ENCODE assay signal across 1 cellular context in the genomic region with DNA sequence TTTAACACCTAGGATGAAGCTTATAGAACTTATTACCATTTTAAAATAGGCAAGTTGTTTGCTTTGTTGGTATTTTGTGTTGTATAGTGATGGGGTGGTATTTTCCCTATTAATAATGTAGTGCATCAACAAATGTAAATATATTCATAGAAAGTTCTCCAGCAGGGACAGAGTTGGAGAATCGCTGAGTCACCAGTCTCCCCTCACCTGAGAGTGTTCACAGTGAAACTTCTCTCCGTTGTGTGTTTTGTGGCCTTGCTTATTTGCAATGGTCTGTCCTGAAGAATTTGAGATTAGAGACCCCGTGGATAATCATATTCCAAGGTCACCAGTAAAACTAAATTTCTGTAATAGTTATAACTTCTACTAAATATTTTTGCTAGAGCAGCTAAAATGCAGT.
TF ChIP-seq lines count a peak whose summit lies in the region.

No MANE protein-coding gene starts in this region.

TF ChIP-seq in GM23338, 12 proteins besides CTCF, POLR2A, EP300 and RAD21 (continued from another document):
- TF ChIP-seq, protein P1, sequence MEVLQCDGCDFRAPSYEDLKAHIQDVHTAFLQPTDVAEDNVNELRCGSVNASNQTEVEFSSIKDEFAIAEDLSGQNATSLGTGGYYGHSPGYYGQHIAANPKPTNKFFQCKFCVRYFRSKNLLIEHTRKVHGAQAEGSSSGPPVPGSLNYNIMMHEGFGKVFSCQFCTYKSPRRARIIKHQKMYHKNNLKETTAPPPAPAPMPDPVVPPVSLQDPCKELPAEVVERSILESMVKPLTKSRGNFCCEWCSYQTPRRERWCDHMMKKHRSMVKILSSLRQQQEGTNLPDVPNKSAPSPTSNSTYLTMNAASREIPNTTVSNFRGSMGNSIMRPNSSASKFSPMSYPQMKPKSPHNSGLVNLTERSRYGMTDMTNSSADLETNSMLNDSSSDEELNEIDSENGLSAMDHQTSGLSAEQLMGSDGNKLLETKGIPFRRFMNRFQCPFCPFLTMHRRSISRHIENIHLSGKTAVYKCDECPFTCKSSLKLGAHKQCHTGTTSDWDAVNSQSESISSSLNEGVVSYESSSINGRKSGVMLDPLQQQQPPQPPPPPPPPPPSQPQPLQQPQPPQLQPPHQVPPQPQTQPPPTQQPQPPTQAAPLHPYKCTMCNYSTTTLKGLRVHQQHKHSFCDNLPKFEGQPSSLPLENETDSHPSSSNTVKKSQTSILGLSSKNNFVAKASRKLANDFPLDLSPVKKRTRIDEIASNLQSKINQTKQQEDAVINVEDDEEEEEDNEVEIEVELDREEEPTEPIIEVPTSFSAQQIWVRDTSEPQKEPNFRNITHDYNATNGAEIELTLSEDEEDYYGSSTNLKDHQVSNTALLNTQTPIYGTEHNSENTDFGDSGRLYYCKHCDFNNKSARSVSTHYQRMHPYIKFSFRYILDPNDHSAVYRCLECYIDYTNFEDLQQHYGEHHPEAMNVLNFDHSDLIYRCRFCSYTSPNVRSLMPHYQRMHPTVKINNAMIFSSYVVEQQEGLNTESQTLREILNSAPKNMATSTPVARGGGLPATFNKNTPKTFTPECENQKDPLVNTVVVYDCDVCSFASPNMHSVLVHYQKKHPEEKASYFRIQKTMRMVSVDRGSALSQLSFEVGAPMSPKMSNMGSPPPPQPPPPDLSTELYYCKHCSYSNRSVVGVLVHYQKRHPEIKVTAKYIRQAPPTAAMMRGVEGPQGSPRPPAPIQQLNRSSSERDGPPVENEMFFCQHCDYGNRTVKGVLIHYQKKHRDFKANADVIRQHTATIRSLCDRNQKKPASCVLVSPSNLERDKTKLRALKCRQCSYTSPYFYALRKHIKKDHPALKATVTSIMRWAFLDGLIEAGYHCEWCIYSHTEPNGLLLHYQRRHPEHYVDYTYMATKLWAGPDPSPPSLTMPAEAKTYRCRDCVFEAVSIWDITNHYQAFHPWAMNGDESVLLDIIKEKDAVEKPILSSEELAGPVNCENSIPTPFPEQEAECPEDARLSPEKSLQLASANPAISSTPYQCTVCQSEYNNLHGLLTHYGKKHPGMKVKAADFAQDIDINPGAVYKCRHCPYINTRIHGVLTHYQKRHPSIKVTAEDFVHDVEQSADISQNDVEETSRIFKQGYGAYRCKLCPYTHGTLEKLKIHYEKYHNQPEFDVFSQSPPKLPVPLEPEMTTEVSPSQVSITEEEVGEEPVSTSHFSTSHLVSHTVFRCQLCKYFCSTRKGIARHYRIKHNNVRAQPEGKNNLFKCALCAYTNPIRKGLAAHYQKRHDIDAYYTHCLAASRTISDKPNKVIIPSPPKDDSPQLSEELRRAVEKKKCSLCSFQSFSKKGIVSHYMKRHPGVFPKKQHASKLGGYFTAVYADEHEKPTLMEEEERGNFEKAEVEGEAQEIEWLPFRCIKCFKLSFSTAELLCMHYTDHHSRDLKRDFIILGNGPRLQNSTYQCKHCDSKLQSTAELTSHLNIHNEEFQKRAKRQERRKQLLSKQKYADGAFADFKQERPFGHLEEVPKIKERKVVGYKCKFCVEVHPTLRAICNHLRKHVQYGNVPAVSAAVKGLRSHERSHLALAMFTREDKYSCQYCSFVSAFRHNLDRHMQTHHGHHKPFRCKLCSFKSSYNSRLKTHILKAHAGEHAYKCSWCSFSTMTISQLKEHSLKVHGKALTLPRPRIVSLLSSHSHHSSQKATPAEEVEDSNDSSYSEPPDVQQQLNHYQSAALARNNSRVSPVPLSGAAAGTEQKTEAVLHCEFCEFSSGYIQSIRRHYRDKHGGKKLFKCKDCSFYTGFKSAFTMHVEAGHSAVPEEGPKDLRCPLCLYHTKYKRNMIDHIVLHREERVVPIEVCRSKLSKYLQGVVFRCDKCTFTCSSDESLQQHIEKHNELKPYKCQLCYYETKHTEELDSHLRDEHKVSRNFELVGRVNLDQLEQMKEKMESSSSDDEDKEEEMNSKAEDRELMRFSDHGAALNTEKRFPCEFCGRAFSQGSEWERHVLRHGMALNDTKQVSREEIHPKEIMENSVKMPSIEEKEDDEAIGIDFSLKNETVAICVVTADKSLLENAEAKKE (CRISPR knock-in tag; IDR thresholded peaks at IDR 0.05): no peak
- TF ChIP-seq POLR2AphosphoS5 (IDR thresholded peaks at IDR 0.05; ENCODE audit: low read depth) (no peak), ZNF114 (CRISPR knock-in tag; IDR thresholded peaks at IDR 0.05) (no peak)
- TF ChIP-seq, protein P2, sequence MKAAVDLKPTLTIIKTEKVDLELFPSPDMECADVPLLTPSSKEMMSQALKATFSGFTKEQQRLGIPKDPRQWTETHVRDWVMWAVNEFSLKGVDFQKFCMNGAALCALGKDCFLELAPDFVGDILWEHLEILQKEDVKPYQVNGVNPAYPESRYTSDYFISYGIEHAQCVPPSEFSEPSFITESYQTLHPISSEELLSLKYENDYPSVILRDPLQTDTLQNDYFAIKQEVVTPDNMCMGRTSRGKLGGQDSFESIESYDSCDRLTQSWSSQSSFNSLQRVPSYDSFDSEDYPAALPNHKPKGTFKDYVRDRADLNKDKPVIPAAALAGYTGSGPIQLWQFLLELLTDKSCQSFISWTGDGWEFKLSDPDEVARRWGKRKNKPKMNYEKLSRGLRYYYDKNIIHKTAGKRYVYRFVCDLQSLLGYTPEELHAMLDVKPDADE (IDR thresholded peaks at IDR 0.05): no peak
